ENCODE assay signal across 1 cellular context in genomic region chr6:149445573-149445972, GRCh38.
A peak's percentile ranks its signal among the peaks of the same experiment; 100 is the strongest.
TF ChIP-seq lines count a peak whose summit lies in the region.

No MANE protein-coding gene starts in this region.

TF ChIP-seq in H1, 55 proteins besides CTCF, POLR2A, EP300 and RAD21:
- TF ChIP-seq BCL11A (IDR thresholded peaks at IDR 0.05; ENCODE audit: low read depth in 2 of 2, low read length in 2 of 2) (no peak), TAF1 (IDR thresholded peaks at IDR 0.05; ENCODE audit: low read depth, low read length) (no peak), CTBP2 (IDR thresholded peaks at IDR 0.05; ENCODE audit: borderline replicate concordance, insufficient read depth, insufficient read length, low read length) (no peak)
- TF ChIP-seq, protein P1, sequence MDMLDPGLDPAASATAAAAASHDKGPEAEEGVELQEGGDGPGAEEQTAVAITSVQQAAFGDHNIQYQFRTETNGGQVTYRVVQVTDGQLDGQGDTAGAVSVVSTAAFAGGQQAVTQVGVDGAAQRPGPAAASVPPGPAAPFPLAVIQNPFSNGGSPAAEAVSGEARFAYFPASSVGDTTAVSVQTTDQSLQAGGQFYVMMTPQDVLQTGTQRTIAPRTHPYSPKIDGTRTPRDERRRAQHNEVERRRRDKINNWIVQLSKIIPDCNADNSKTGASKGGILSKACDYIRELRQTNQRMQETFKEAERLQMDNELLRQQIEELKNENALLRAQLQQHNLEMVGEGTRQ (IDR thresholded peaks at IDR 0.05; ENCODE audit: low read length): peak; percentile 22; the same call in 1 of the 2 replicates
